In the genomic region with DNA sequence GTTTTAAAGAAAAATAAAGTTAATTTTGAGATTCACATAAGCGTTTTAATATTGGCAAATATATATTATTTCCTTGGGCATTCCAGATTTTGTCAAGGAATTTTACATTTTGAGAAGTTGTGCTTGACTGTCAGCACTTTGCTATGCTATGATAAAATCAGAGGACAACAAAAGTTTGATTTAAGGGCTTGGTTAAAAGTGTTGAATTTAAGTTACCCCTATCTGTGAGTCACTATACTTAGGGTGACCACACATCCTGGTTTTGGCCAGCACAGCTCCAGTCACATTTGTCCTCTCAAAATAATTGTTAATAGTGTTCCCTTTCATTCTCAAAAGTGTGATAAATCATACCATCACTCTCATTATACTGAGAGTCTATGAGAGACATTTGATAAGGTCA, we compare ENCODE assay signal across 1 cellular context.
TF ChIP-seq lines count a peak whose summit lies in the region.

No MANE protein-coding gene starts in this region.

TF ChIP-seq in K562, 482 proteins besides CTCF, POLR2A, EP300 and RAD21 (continued from another document):
- TF ChIP-seq, protein P1, sequence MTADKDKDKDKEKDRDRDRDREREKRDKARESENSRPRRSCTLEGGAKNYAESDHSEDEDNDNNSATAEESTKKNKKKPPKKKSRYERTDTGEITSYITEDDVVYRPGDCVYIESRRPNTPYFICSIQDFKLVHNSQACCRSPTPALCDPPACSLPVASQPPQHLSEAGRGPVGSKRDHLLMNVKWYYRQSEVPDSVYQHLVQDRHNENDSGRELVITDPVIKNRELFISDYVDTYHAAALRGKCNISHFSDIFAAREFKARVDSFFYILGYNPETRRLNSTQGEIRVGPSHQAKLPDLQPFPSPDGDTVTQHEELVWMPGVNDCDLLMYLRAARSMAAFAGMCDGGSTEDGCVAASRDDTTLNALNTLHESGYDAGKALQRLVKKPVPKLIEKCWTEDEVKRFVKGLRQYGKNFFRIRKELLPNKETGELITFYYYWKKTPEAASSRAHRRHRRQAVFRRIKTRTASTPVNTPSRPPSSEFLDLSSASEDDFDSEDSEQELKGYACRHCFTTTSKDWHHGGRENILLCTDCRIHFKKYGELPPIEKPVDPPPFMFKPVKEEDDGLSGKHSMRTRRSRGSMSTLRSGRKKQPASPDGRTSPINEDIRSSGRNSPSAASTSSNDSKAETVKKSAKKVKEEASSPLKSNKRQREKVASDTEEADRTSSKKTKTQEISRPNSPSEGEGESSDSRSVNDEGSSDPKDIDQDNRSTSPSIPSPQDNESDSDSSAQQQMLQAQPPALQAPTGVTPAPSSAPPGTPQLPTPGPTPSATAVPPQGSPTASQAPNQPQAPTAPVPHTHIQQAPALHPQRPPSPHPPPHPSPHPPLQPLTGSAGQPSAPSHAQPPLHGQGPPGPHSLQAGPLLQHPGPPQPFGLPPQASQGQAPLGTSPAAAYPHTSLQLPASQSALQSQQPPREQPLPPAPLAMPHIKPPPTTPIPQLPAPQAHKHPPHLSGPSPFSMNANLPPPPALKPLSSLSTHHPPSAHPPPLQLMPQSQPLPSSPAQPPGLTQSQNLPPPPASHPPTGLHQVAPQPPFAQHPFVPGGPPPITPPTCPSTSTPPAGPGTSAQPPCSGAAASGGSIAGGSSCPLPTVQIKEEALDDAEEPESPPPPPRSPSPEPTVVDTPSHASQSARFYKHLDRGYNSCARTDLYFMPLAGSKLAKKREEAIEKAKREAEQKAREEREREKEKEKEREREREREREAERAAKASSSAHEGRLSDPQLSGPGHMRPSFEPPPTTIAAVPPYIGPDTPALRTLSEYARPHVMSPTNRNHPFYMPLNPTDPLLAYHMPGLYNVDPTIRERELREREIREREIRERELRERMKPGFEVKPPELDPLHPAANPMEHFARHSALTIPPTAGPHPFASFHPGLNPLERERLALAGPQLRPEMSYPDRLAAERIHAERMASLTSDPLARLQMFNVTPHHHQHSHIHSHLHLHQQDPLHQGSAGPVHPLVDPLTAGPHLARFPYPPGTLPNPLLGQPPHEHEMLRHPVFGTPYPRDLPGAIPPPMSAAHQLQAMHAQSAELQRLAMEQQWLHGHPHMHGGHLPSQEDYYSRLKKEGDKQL (CRISPR knock-in tag; IDR thresholded peaks at IDR 0.05; ENCODE audit: borderline replicate concordance) = no peak
- TF ChIP-seq CXXC5 (CRISPR knock-in tag; IDR thresholded peaks at IDR 0.05) (no peak), CSDE1 (IDR thresholded peaks at IDR 0.05) (no peak), CAMTA2 (CRISPR knock-in tag; conservative IDR thresholded peaks at IDR 0.05) (no peak), NUFIP1 (IDR thresholded peaks at IDR 0.05; ENCODE audit: partially characterized antibody) (no peak), MEF2A (IDR thresholded peaks at IDR 0.05; ENCODE audit: control insufficient read depth, low read depth, low read length) (no peak), ZNF561 (CRISPR knock-in tag; conservative IDR thresholded peaks at IDR 0.05) (no peak), DDX20 (tag; IDR thresholded peaks at IDR 0.05; ENCODE audit: low read depth) (no peak), ZNF444 (CRISPR knock-in tag; IDR thresholded peaks at IDR 0.05) (no peak), SIX5 (IDR thresholded peaks at IDR 0.05; ENCODE audit: borderline replicate concordance in 1 of 2, insufficient read depth in 1 of 2, low read depth in 1 of 2, low read length in 2 of 2) (no peak), ZNF24 (IDR thresholded peaks at IDR 0.05) (no peak), TSC22D4 (tag; IDR thresholded peaks at IDR 0.05) (no peak), CEBPB (tag; IDR thresholded peaks at IDR 0.05) (no peak)
- TF ChIP-seq, protein P2, sequence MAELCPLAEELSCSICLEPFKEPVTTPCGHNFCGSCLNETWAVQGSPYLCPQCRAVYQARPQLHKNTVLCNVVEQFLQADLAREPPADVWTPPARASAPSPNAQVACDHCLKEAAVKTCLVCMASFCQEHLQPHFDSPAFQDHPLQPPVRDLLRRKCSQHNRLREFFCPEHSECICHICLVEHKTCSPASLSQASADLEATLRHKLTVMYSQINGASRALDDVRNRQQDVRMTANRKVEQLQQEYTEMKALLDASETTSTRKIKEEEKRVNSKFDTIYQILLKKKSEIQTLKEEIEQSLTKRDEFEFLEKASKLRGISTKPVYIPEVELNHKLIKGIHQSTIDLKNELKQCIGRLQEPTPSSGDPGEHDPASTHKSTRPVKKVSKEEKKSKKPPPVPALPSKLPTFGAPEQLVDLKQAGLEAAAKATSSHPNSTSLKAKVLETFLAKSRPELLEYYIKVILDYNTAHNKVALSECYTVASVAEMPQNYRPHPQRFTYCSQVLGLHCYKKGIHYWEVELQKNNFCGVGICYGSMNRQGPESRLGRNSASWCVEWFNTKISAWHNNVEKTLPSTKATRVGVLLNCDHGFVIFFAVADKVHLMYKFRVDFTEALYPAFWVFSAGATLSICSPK (IDR thresholded peaks at IDR 0.05; ENCODE audit: borderline replicate concordance) = no peak
- TF ChIP-seq, protein P3, sequence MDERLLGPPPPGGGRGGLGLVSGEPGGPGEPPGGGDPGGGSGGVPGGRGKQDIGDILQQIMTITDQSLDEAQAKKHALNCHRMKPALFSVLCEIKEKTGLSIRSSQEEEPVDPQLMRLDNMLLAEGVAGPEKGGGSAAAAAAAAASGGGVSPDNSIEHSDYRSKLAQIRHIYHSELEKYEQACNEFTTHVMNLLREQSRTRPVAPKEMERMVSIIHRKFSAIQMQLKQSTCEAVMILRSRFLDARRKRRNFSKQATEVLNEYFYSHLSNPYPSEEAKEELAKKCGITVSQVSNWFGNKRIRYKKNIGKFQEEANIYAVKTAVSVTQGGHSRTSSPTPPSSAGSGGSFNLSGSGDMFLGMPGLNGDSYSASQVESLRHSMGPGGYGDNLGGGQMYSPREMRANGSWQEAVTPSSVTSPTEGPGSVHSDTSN (CRISPR knock-in tag; IDR thresholded peaks at IDR 0.05; ENCODE audit: low read depth) = no peak
- TF ChIP-seq, protein P3 (tag; conservative IDR thresholded peaks at IDR 0.05; ENCODE audit: low read depth) = peak; percentile 56
